Comparison of ENCODE assay signal across 8 cellular contexts in genomic region chrX:136147966-136148365, GRCh38. TPM values are rescaled to one million over a fixed set of nuclear protein-coding genes. Genes with fewer than 3 reads are reported as not detected.
DNase-seq lines count a peak whose midpoint lies in the region; ATAC-seq and TF ChIP-seq lines count a peak whose summit lies in the region.

No MANE protein-coding gene starts in this region.

- H3K9me3 ChIP-seq in ES-I3 (ENCODE audit: control insufficient read depth, insufficient read depth, low read length) (no peaks in the 10 kb centered on the region), SJSA1 (replicated peaks) (no peaks in the 10 kb centered on the region)

- no peaks in the 10 kb centered on the region for H3K4me1 ChIP-seq in ES-I3 (ENCODE audit: insufficient read depth, low read length)
- 0 out of 2 replicates have a peak, but pooled peaks cover 3% of the 10 kb centered on the region for H3K4me1 ChIP-seq in SJSA1 (replicated peaks)

- H3K4me3 Mint-ChIP-seq in progenitor cell of endocrine pancreas (ENCODE audit: low read depth) = peak overlapping the region; percentile 53

- TF ChIP-seq CTCF in fibroblast of the aortic adventitia (IDR thresholded peaks at IDR 0.05; ENCODE audit: insufficient read depth, low read length) (no peak), progenitor cell of endocrine pancreas (IDR thresholded peaks at IDR 0.05; ENCODE audit: unreplicated experiment) (no peak)

- H3K27me3 ChIP-seq in SJSA1 (replicated peaks) = no peaks in the 10 kb centered on the region

- H3K27ac ChIP-seq in SJSA1 = no peak overlapping the region

- peaks cover 2% of the 10 kb centered on the region for H3K36me3 Mint-ChIP-seq in progenitor cell of endocrine pancreas (ENCODE audit: insufficient read depth)

- peaks cover 19% of the 10 kb centered on the region for H3K9me3 Mint-ChIP-seq in progenitor cell of endocrine pancreas (ENCODE audit: low read depth)

- ATAC-seq in GM18858 (IDR thresholded peaks at IDR 0.05; ENCODE audit: unreplicated experiment) (no peak), HG03095 (IDR thresholded peaks at IDR 0.05; ENCODE audit: unreplicated experiment) (no peak)

- no peak overlapping the region for H3K27ac Mint-ChIP-seq in progenitor cell of endocrine pancreas

- peaks cover 51% of the 10 kb centered on the region for H3K27me3 Mint-ChIP-seq in progenitor cell of endocrine pancreas

- H3K4me1 Mint-ChIP-seq in progenitor cell of endocrine pancreas (ENCODE audit: low read depth) = no peaks in the 10 kb centered on the region

- DNase-seq in SJSA1 (ENCODE audit: low read depth in 1 of 2, low spot score in 2 of 2) (no peak), fibroblast of the aortic adventitia (ENCODE audit: low read depth) (no peak), progenitor cell of endocrine pancreas (ENCODE audit: low spot score, unreplicated experiment) (no peak), NCI-H2029 (lab: John Stamatoyannopoulos, UW) (no peak), NCI-H526 treated with DMSO at 0.1 percent for 48 hours (lab: John Stamatoyannopoulos, UW) (no peak)

- H3K4me3 ChIP-seq in SJSA1 (peak overlapping the region; percentile 76), fibroblast of the aortic adventitia (ENCODE audit: low read depth, low read length) (peak overlapping the region; percentile 58)

- H3K36me3 ChIP-seq in ES-I3 (ENCODE audit: insufficient read depth, low read length) (no peaks in the 10 kb centered on the region; the same call in 1 of the 2 replicates), SJSA1 (no peaks in the 10 kb centered on the region)

- H3K9ac ChIP-seq in ES-I3 (ENCODE audit: low read depth, low read length) = peak overlapping the region; percentile 63; the same call in 1 of the 2 replicates

RNA-seq across cellular contexts. Expression of gene FHL1, which starts 0.6 kb away (rescaled TPM):
- total RNA-seq in SJSA1 (2014; rRNA removed; shearing (Covaris generic)) = 104 and 117 TPM in 2 replicates
- 41.9 and 98.1 TPM in 2 replicates for total RNA-seq in fibroblast of the aortic adventitia (ENCODE audit: low replicate concordance)
- 2.8 and 3.0 TPM in 2 replicates for total RNA-seq in progenitor cell of endocrine pancreas

Comparison
In these comparisons a context has a peak if more than half of its experiments do, and no peak if none do; other contexts are left out.
1. RNA of gene FHL1, which starts 0.6 kb away (total RNA-seq): 104 to 117 TPM in SJSA1 and 41.9 to 98.1 TPM in fibroblast of the aortic adventitia; 2.8 to 3.0 TPM in progenitor cell of endocrine pancreas; every median in the first group is over 10 times any median in the second.